Comparison of ENCODE assay signal across 6 cellular contexts in the genomic region with DNA sequence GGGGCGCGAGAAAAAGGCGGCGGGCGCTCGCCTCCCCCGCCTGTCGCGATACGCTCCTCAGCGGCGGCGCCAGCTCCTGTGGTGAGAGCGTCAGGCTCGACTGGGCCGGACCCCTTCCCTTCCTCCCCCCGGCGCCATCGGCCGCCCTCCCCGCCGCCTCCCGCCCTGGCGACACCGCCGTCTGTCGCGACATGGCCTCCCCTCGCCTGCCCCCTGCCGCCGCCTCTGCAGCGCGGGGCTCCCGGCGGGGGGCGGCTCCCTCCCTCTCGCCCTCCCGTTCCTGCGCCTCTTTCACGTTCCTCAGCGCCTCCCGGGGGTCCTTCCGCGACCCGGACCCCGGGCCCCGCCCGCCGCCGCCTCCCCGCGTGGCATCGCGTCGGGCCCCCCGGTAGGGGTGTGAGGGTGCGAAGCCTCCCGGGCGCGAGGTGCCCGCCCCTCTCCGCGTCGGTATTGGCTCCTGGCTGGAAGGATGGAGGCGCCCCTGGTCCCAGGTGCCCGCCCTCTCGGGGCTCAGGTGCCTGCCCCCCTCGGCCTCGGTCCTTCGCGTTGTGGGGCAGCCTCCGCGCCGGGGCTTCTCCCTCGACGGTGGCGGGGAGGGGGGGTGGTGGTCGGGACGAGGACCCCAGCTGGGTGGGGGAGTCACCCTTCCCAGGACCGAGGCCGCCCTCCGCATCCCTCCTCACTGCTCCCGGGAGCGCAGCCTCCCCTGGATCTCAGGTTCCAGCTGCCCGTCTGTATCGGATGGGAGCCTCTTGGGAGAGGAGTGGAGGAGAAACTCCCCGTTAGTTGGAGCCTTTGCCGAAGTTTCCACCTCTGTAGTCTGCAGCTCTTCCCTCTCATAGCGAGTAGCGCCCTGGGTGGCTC.
DNase-seq lines count a peak whose midpoint lies in the region; ATAC-seq lines count a peak whose summit lies in the region.

No MANE protein-coding gene starts in this region.

- H3K9me3 ChIP-seq in muscle layer of colon (ENCODE audit: low read length) = no peaks in the 10 kb centered on the region

- peak; percentile 54 for DNase-seq in DMS 273 (lab: John Stamatoyannopoulos, UW; ENCODE audit: unreplicated experiment)
- DNase-seq in DMS 273 treated with DMSO at 0.1 percent for 48 hours (lab: John Stamatoyannopoulos, UW) = no peak

- peak overlapping the region; percentile 62 for H3K9ac ChIP-seq in muscle layer of colon (ENCODE audit: low read length)

- H3K36me3 ChIP-seq in muscle layer of colon (ENCODE audit: insufficient read depth, low read length) = peaks cover 16% of the 10 kb centered on the region

- peak overlapping the region; percentile 71 to 91 for H3K4me3 ChIP-seq in muscle layer of colon (ENCODE audit: low read depth in 1 of 2, low read length in 2 of 2)

- ATAC-seq in HG03442 (IDR thresholded peaks at IDR 0.05; ENCODE audit: unreplicated experiment) = no peak
- ATAC-seq in HG02642 (IDR thresholded peaks at IDR 0.05; ENCODE audit: poor library complexity, unreplicated experiment) = no peak

- H3K27me3 ChIP-seq in muscle layer of colon (ENCODE audit: control insufficient read depth in 1 of 2, insufficient read depth in 2 of 2, low read length in 2 of 2) = no peaks in the 10 kb centered on the region

- peaks cover 36% of the 10 kb centered on the region for H3K4me1 ChIP-seq in muscle layer of colon (ENCODE audit: insufficient read depth, low read length)

- H3K27ac ChIP-seq in angular gyrus (ENCODE audit: low read depth, low read length) (peak overlapping the region; percentile 95), muscle layer of colon (ENCODE audit: low read depth, low read length) (peak overlapping the region; percentile 88)
